ENCODE assay signal across 8 cellular contexts in the genomic region with DNA sequence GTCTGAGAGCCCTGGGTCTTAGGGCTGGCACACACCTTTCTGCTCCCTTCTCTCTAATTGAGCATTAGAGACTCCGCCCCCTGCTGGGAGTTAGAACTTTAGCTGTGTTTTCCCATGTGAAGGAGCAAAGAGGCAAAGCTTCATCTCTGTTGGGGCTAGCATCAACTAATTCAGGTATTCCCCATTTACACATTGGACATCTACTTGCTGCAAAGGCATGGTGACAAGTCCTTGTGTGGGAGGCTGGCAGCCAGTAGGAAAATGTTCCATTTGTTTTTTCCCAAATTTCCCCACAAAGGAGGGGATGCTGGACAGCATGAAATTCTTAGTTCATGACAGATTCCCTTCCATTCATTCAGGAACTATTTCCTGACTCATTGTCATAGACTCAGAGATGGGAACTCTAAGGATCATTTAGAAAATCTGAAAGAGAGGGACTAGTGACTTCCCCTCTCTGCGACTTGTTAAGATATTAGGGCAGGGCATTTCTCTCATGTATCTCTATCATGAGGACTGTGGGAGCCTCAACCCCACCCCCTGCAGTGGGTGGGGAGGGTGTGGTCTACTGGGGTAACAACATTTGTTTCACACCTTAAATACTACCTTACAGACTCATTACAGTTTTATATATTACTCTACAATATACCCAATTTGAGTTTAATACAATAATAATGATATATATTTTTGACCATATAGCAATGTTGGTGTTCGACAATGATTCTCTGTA. TPM values are rescaled to one million over a fixed set of nuclear protein-coding genes. Genes with fewer than 3 reads are reported as not detected.
DNase-seq lines count a peak whose midpoint lies in the region; ATAC-seq, FAIRE-seq and TF ChIP-seq lines count a peak whose summit lies in the region.

No MANE protein-coding gene starts in this region.

- intact Hi-C loops in A673 (cut with micrococcal nuclease; ENCODE audit: unreplicated experiment): no loop called here

- H3K27me3 ChIP-seq in GM23248 (replicated peaks; ENCODE audit: insufficient read depth): no peaks in the 10 kb centered on the region
- peaks cover 30% of the 10 kb centered on the region for H3K27me3 ChIP-seq in A673 (replicated peaks; ENCODE audit: insufficient read depth, low read depth, low read length, poor library complexity)

- H3K27ac ChIP-seq in A549 (peak overlapping the region; percentile 77 to 85), GM23248 (peak overlapping the region; percentile 97), A673 (ENCODE audit: low read depth, low read length, poor library complexity, severe bottlenecking) (no peak overlapping the region)

- no peak for DNase-seq in A549 (ENCODE audit: low read depth in 1 of 2, low spot score in 1 of 2)
- DNase-seq in GM23248: peak; percentile 88
- peak; percentile 47 to 67 for DNase-seq in activated T-cell treated with anti-CD3 and anti-CD28 coated beads, Interleukin-2, amount 50 U/mL, for 72 hours
- peak; percentile 67 for DNase-seq in islet precursor cell
- no peak for DNase-seq in activated gamma-delta T cell treated with Interleukin-2 at 50 U/mL for 16 hours
- DNase-seq in A673 (ENCODE audit: low spot score): no peak
- DNase-seq in H54 (ENCODE audit: insufficient read length, low spot score): no peak

- peaks cover 84% of the 10 kb centered on the region for H3F3A ChIP-seq in GM23248 (ENCODE audit: insufficient read depth)

- ATAC-seq in A549 (no peak), HG02970 (IDR thresholded peaks at IDR 0.05; ENCODE audit: low FRiP score, unreplicated experiment) (no peak)
- ATAC-seq in activated T-cell treated with anti-CD3 and anti-CD28 coated beads, Interleukin-2, amount 50 U/mL, for 72 hours (replicated peaks in 1 of 2): no peak

- BruUV-seq in A673 (replicated peaks; lab: Mats Ljungman, UMichigan): no TSS peak

- H3K4me1 Mint-ChIP-seq in activated T-cell treated with anti-CD3 and anti-CD28 coated beads, Interleukin-2, amount 50 U/mL, for 72 hours (ENCODE audit: low read depth): peaks cover 84% of the 10 kb centered on the region

- no peak for TF ChIP-seq RAD21 in A549 (conservative IDR thresholded peaks at IDR 0.05 in 1 of 2, IDR thresholded peaks at IDR 0.05 in 1 of 2)

- H3K4me3 ChIP-seq in A549 (no peak overlapping the region; the same call in 2 of the 3 replicates), GM23248 (peak overlapping the region; percentile 95), A673 (ENCODE audit: low read depth, low read length, poor library complexity, severe bottlenecking) (no peak overlapping the region)

- 66% methylated on average over 3 of the region's 3 CpGs for WGBS in A549 (ENCODE audit: missing lambda C conversion rate)
- 18 to 20% methylated on average over 3 of the region's 3 CpGs for WGBS in GM23248 (ENCODE audit: low coverage in 1 of 2, low lambda C conversion rate in 2 of 2, missing lambda C conversion rate in 2 of 2), 2 experiments

- peak overlapping the region; percentile 26 for H3K27ac Mint-ChIP-seq in activated T-cell treated with anti-CD3 and anti-CD28 coated beads, Interleukin-2, amount 50 U/mL, for 72 hours

- peak overlapping the region; percentile 99 for H3K9ac ChIP-seq in GM23248

- no peaks in the 10 kb centered on the region for H3K9me3 ChIP-seq in A549
- no peaks in the 10 kb centered on the region for H3K9me3 ChIP-seq in GM23248 (ENCODE audit: low read depth)
- H3K9me3 ChIP-seq in A673 (ENCODE audit: low read depth, low read length, poor library complexity, severe bottlenecking): no peaks in the 10 kb centered on the region

- H3K9me3 Mint-ChIP-seq in activated T-cell treated with anti-CD3 and anti-CD28 coated beads, Interleukin-2, amount 50 U/mL, for 72 hours: peaks cover 0 to 3% of the 10 kb centered on the region in 2 donors

- no peak overlapping the region for H2AFZ ChIP-seq in GM23248

- TF ChIP-seq POLR2A in A549 (IDR thresholded peaks at IDR 0.05; ENCODE audit: low read length) (no peak), H54 (IDR thresholded peaks at IDR 0.05; ENCODE audit: low read depth, low read length) (no peak)

- H3K9me2 ChIP-seq in GM23248 (ENCODE audit: insufficient read depth): no peaks in the 10 kb centered on the region

- no peak for FAIRE-seq in A549 (lab: Jason Lieb, UNC)
- no peak for FAIRE-seq in H54 (lab: Jason Lieb, UNC)

- peak overlapping the region; percentile 86 to 91 for H3K4me3 Mint-ChIP-seq in activated T-cell treated with anti-CD3 and anti-CD28 coated beads, Interleukin-2, amount 50 U/mL, for 72 hours

- no peak; a peak in 1 of 5 replicates for TF ChIP-seq EP300 in A549 (IDR thresholded peaks at IDR 0.05)

- H3K36me3 Mint-ChIP-seq in activated T-cell treated with anti-CD3 and anti-CD28 coated beads, Interleukin-2, amount 50 U/mL, for 72 hours (ENCODE audit: insufficient read depth in 2 of 2): peaks cover 7 to 16% of the 10 kb centered on the region in 2 donors

- H4K20me1 ChIP-seq in GM23248 (ENCODE audit: insufficient read depth): 0 out of 2 replicates have a peak, but pooled peaks cover 13% of the 10 kb centered on the region

- CTCF ChIA-PET in A549 (lab: Yijun Ruan, JAX) (no interaction called here), A673 (lab: Charles Lee) (no interaction called here)

- H3K36me3 ChIP-seq in GM23248 (ENCODE audit: low read depth): peaks cover 24% of the 10 kb centered on the region
- H3K36me3 ChIP-seq in A673 (ENCODE audit: insufficient read depth, low read length, poor library complexity, severe bottlenecking): no peaks in the 10 kb centered on the region

- no peaks in the 10 kb centered on the region for H3K27me3 Mint-ChIP-seq in activated T-cell treated with anti-CD3 and anti-CD28 coated beads, Interleukin-2, amount 50 U/mL, for 72 hours (ENCODE audit: low read depth)

- no peak for TF ChIP-seq CTCF in A549 (IDR thresholded peaks at IDR 0.05)
- no peak for TF ChIP-seq CTCF in A673 (conservative IDR thresholded peaks at IDR 0.05; ENCODE audit: low read depth, low read length)

- peaks cover 96% of the 10 kb centered on the region for H3K79me2 ChIP-seq in GM23248 (ENCODE audit: insufficient read depth)

- peak overlapping the region; percentile 98 for H3K4me2 ChIP-seq in A549
- H3K4me2 ChIP-seq in GM23248 (ENCODE audit: unreplicated experiment): peak overlapping the region; percentile 95

- in situ Hi-C loops in GM23248 (cut with MboI): no loop called here

- POLR2A ChIA-PET in A549 (lab: Yijun Ruan, JAX): no interaction called here
- POLR2A ChIA-PET in A673 (lab: Charles Lee; ENCODE audit: low non-redundant PET): no interaction called here

- peaks cover 77% of the 10 kb centered on the region for H3K4me1 ChIP-seq in A549
- H3K4me1 ChIP-seq in GM23248 (ENCODE audit: insufficient read depth): peaks cover 55% of the 10 kb centered on the region
- H3K4me1 ChIP-seq in A673 (ENCODE audit: insufficient read depth, low read length, poor library complexity, severe bottlenecking): peaks cover 22% of the 10 kb centered on the region

TF ChIP-seq in A549, 52 proteins besides CTCF, POLR2A, EP300 and RAD21:
- TF ChIP-seq JUNB (IDR thresholded peaks at IDR 0.05): 0 out of 2 replicates have a peak, but pooled peaks have one; percentile 47
- no peak for TF ChIP-seq FOSL2 (IDR thresholded peaks at IDR 0.05)
- TF ChIP-seq FOSL2 (CRISPR knock-in tag; IDR thresholded peaks at IDR 0.05): peak; percentile 71
- no peak for TF ChIP-seq CHD4 (IDR thresholded peaks at IDR 0.05; ENCODE audit: borderline replicate concordance)

RNA-seq across cellular contexts. Expression of a gene that starts 3.7 kb away (rescaled TPM):
- 309 and 350 TPM in 2 replicates for polyA plus RNA-seq in A549 (2011; rRNA removed)
- 153 and 218 TPM in 2 replicates for polyA plus RNA-seq in A549 (2012; cell fraction: cytosol; rRNA removed)
- polyA plus RNA-seq in A549 (2012; cell fraction: nucleus; rRNA removed): 265 and 417 TPM in 2 replicates
- 545 to 587 TPM (median 585 TPM) in 3 replicates for polyA plus RNA-seq in A549 (2017; fragmentation: RNase III; extraction: RNeasy Plus Mini Kit Qiagen cat#74134 plus additional on column Dnase treatment)
- polyA minus RNA-seq in A549 (2011; rRNA and poly(A)+ RNA removed): 385 and 445 TPM in 2 replicates
- total RNA-seq in GM23248 (2014; rRNA removed; shearing (Covaris generic)): 405 and 506 TPM in 2 replicates
- 519 and 523 TPM in 2 replicates for polyA plus RNA-seq in GM23248 (2016; fragmentation: Nextera tagmentation; extraction: Ambion mirVana)
- 100 to 1,000 TPM; 385 to 504 TPM for total RNA-seq in activated T-cell treated with anti-CD3 and anti-CD28 coated beads, Interleukin-2, amount 50 U/mL, for 72 hours
- total RNA-seq in A673 (2021): 13.1 and 15.9 TPM in 2 replicates

Comparison
In these comparisons a context has a peak if more than half of its experiments do, and no peak if none do; other contexts are left out.
1. DNase-seq: peak in GM23248 (single experiment), activated T-cell treated with anti-CD3 and anti-CD28 coated beads, Interleukin-2, amount 50 U/mL, for 72 hours (2 of 2) and islet precursor cell (single experiment); none in A549 (0 of 2), activated gamma-delta T cell treated with Interleukin-2 at 50 U/mL for 16 hours (single experiment), A673 (single experiment) and H54 (single experiment).
2. RNA of a gene that starts 3.7 kb away (total RNA-seq): 385 to 504 TPM in activated T-cell treated with anti-CD3 and anti-CD28 coated beads, Interleukin-2, amount 50 U/mL, for 72 hours and 405 to 506 TPM in GM23248; 13.1 to 15.9 TPM in A673; every median in the first group is over 10 times any median in the second.